8 cellular contexts compared by ENCODE assay signal in the genomic region with DNA sequence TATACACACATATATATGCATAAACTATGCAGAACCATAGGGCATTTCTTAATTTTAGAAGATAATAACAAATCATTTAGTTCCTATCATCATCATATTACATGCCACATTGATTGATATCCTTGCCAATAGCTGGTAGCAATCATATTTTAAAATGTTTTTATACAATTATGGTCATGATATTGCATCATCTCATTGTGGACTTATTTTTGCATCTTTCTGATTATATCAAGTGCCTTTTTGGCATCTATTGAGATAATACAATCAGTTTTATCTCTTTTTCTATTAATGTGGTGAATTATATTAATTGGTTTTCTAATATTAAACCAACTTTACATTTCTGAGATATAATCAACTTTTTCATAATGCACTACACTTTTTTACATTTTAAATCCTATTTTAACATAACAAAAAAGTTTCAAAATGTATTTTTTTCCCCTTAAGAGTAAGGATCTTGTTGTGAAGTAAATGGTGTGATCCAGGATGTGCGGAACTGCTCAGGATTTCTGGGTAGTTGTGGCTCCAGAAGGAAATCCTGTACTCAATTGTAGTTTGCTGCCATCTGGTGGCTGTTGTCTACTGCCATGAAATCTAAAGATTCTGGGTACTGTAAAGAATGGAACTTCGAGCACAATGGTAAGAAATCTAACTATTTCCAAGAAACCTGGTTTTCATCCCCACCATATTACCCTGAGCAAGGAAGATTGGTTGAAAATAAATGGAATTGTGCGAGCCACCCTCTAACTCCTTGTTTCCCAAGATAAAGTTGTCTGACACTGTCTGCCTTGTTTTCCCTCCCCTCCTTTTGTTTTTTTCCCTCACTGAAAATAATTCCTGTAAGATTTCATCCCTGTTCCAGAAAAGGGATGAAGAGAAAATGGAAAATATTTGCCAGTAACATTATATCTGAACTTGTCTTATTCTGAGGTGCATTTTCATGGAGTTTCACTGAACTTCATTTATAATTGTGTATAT. TPM values are rescaled to one million over a fixed set of nuclear protein-coding genes. Genes with fewer than 3 reads are reported as not detected.
A peak's percentile ranks its signal among the peaks of the same experiment; 100 is the strongest.
DNase-seq lines count a peak whose midpoint lies in the region; ATAC-seq and TF ChIP-seq lines count a peak whose summit lies in the region.

No MANE protein-coding gene starts in this region.

- intact Hi-C loops in IMR-90 (cut with micrococcal nuclease) (loop anchor here (1.0 kb wide), 1 partner anchor 150 kb away; no protein-coding TSS in a partner anchor), adrenal gland (cut with DNase I) (no loop called here)

- POLR2A ChIA-PET in IMR-90 (lab: Charles Lee; ENCODE audit: unreplicated experiment): no interaction called here

- DNase-seq in NCI-H1436 (lab: John Stamatoyannopoulos, UW): peak; percentile 36
- no peak for DNase-seq in NCI-H1436 treated with DMSO at 0.1 percent for 48 hours (lab: John Stamatoyannopoulos, UW)
- DNase-seq in IMR-90: peak; percentile 38
- peak; percentile 24 to 60 (median 40) for DNase-seq in adrenal gland
- peak; percentile 86 for DNase-seq in iPS DF 4.7 (ENCODE audit: extremely low read depth, low spot score)
- DNase-seq in stimulated activated CD4-positive, alpha-beta T cell treated with anti-CD3 and anti-CD28 coated beads, Interleukin-2, amount 100 ng/mL, for 48 hours: peak; percentile 33 to 52
- no peak for DNase-seq in NCI-H446 treated with DMSO at 0.1 percent for 48 hours (lab: John Stamatoyannopoulos, UW)

- no peak overlapping the region for H3K18ac ChIP-seq in IMR-90 (ENCODE audit: low read depth, low read length)

- no peak overlapping the region for H4K8ac ChIP-seq in IMR-90 (ENCODE audit: low read depth in 2 of 2, low read length in 2 of 2)

- H3K14ac ChIP-seq in IMR-90 (replicated peaks; ENCODE audit: low read depth, low read length): no peak overlapping the region

- H3K9me1 ChIP-seq in IMR-90 (ENCODE audit: insufficient read depth, low read length): no peaks in the 10 kb centered on the region

- H2AFZ ChIP-seq in IMR-90 (replicated peaks; ENCODE audit: low read length, poor library complexity): no peak overlapping the region
- no peak overlapping the region for H2AFZ ChIP-seq in OCI-LY1 (ENCODE audit: low read length)

- H3K4ac ChIP-seq in IMR-90 (ENCODE audit: low read depth, low read length): no peak overlapping the region

- dilution Hi-C loops in IMR-90 (cut with HindIII; ENCODE audit: low sequenced_read_pairs, unreplicated experiment): no loop called here

- H3K9me2 ChIP-seq in OCI-LY1 (ENCODE audit: low read depth, low read length): no peaks in the 10 kb centered on the region

- H3K56ac ChIP-seq in IMR-90 (ENCODE audit: extremely low read depth, insufficient read depth, low read length): no peak overlapping the region

- peaks cover 2% of the 10 kb centered on the region; the same call in 1 of the 2 replicates for H3F3A ChIP-seq in OCI-LY1 (ENCODE audit: insufficient read depth, low read length)

- ATAC-seq in IMR-90 (ENCODE audit: low read depth): 0 out of 2 replicates have a peak, but pooled peaks have one; percentile 24

- H3K79me2 ChIP-seq in OCI-LY1 (ENCODE audit: insufficient read depth, low read length): no peaks in the 10 kb centered on the region

- H3K9ac ChIP-seq in IMR-90 (ENCODE audit: low read depth, low read length) (no peak overlapping the region), OCI-LY1 (ENCODE audit: low read length) (no peak overlapping the region)

- H3K9me3 ChIP-seq in IMR-90 (ENCODE audit: control insufficient read depth, insufficient read depth, low read length) (no peaks in the 10 kb centered on the region), OCI-LY1 (ENCODE audit: low read length) (no peaks in the 10 kb centered on the region), adrenal gland (replicated peaks in 1 of 3) (no peaks in the 10 kb centered on the region)

- H2BK5ac ChIP-seq in IMR-90 (ENCODE audit: low read depth, low read length, poor library complexity, severe bottlenecking): no peak overlapping the region

- BruUV-seq in IMR-90 (replicated peaks; lab: Mats Ljungman, UMichigan): no TSS peak

- TF ChIP-seq CTCF in IMR-90 (conservative IDR thresholded peaks at IDR 0.05; ENCODE audit: low read depth, low read length) (peak; percentile 58), OCI-LY1 (IDR thresholded peaks at IDR 0.05; ENCODE audit: low read length) (peak; percentile 78), adrenal gland (IDR thresholded peaks at IDR 0.05) (peak; percentile 32 to 68 (median 49))

- H4K20me1 ChIP-seq in IMR-90 (ENCODE audit: insufficient read depth, low read length) (no peaks in the 10 kb centered on the region), OCI-LY1 (ENCODE audit: insufficient read depth, low read length) (no peaks in the 10 kb centered on the region)

- no peak overlapping the region for H3K27ac ChIP-seq in IMR-90 (ENCODE audit: insufficient read depth, low read length)
- no peak overlapping the region for H3K27ac ChIP-seq in OCI-LY1 (ENCODE audit: low read depth, low read length, poor library complexity, severe bottlenecking)
- H3K27ac ChIP-seq in adrenal gland: no peak overlapping the region

- no peak for TF ChIP-seq POLR2A in IMR-90 (IDR thresholded peaks at IDR 0.05; ENCODE audit: low read depth, low read length)
- TF ChIP-seq POLR2A in adrenal gland (IDR thresholded peaks at IDR 0.05): no peak

- CTCF ChIA-PET in IMR-90 (lab: Yijun Ruan, JAX): interaction anchor here (0.8 kb wide), 1 partner anchor 55 kb away, joined by 3 read pairs; no protein-coding TSS in a partner anchor

- no peak overlapping the region for H4K5ac ChIP-seq in IMR-90 (ENCODE audit: low read depth, low read length)

- H2AK9ac ChIP-seq in IMR-90 (replicated peaks; ENCODE audit: low read depth, low read length, poor library complexity): no peak overlapping the region

- H3K4me2 ChIP-seq in IMR-90 (ENCODE audit: low read depth, low read length) (no peak overlapping the region), OCI-LY1 (ENCODE audit: low read length) (no peak overlapping the region)

- H3K4me1 ChIP-seq in IMR-90 (ENCODE audit: control insufficient read depth, insufficient read depth, low read length): no peaks in the 10 kb centered on the region
- no peaks in the 10 kb centered on the region for H3K4me1 ChIP-seq in OCI-LY1 (ENCODE audit: insufficient read depth, low read length, severe bottlenecking)
- no peaks in the 10 kb centered on the region for H3K4me1 ChIP-seq in adrenal gland (replicated peaks in 1 of 2)

- H3K27me3 ChIP-seq in IMR-90 (ENCODE audit: control insufficient read depth, insufficient read depth, low read length): no peaks in the 10 kb centered on the region
- no peaks in the 10 kb centered on the region for H3K27me3 ChIP-seq in OCI-LY1 (ENCODE audit: insufficient read depth, low read length)
- H3K27me3 ChIP-seq in adrenal gland: no peaks in the 10 kb centered on the region

- H3K23ac ChIP-seq in IMR-90 (ENCODE audit: low read depth, low read length): no peak overlapping the region

- H3K4me3 ChIP-seq in IMR-90 (ENCODE audit: insufficient read depth, low read depth, low read length): no peak overlapping the region
- no peak overlapping the region for H3K4me3 ChIP-seq in OCI-LY1 (ENCODE audit: low read depth, low read length, poor library complexity, severe bottlenecking)
- H3K4me3 ChIP-seq in adrenal gland: no peak overlapping the region

- in situ Hi-C loops in IMR-90 (cut with MboI; ENCODE audit: low sequenced_read_pairs): no loop called here

- no peaks in the 10 kb centered on the region for H3K79me1 ChIP-seq in IMR-90 (ENCODE audit: low read depth in 1 of 2, low read length in 2 of 2)

- no peak overlapping the region for H2AK5ac ChIP-seq in IMR-90 (ENCODE audit: low read depth, low read length)

- peak; percentile 23; the same call in 1 of the 2 replicates for TF ChIP-seq RAD21 in IMR-90 (IDR thresholded peaks at IDR 0.05; ENCODE audit: low read length)

- H3K36me3 ChIP-seq in IMR-90 (ENCODE audit: control insufficient read depth, insufficient read depth, low read length): no peaks in the 10 kb centered on the region
- H3K36me3 ChIP-seq in OCI-LY1 (ENCODE audit: insufficient read depth, low read length): no peaks in the 10 kb centered on the region
- H3K36me3 ChIP-seq in adrenal gland (replicated peaks in 1 of 2): no peaks in the 10 kb centered on the region

- H2BK15ac ChIP-seq in IMR-90 (ENCODE audit: low read depth, low read length): no peak overlapping the region

- no peak overlapping the region for H4K91ac ChIP-seq in IMR-90 (ENCODE audit: insufficient read depth, low read depth, low read length)

- H2BK120ac ChIP-seq in IMR-90 (ENCODE audit: low read depth, low read length): no peak overlapping the region

- WGBS in IMR-90 (ENCODE audit: extremely low coverage in 2 of 2, insufficient read length in 1 of 2), 2 experiments: no CpG with 5 or more reads among the region's 3 CpGs
- 16 to 22% (median 17%) methylated on average over 3 of the region's 3 CpGs for WGBS in adrenal gland, 4 donors

- H2BK20ac ChIP-seq in IMR-90 (ENCODE audit: low read depth, low read length): no peak overlapping the region

TF ChIP-seq in IMR-90, 13 proteins besides CTCF, POLR2A, EP300 and RAD21 (continues in another document):
- TF ChIP-seq BHLHE40 (IDR thresholded peaks at IDR 0.05; ENCODE audit: low read depth, low read length) (no peak), CEBPB (IDR thresholded peaks at IDR 0.05; ENCODE audit: low read depth, low read length) (peak; percentile 8; the same call in 1 of the 2 replicates), NFE2L2 (IDR thresholded peaks at IDR 0.05; ENCODE audit: low read depth, low read length) (no peak), CHD1 (IDR thresholded peaks at IDR 0.05; ENCODE audit: low read depth, low read length) (no peak)
- TF ChIP-seq, protein P1, sequence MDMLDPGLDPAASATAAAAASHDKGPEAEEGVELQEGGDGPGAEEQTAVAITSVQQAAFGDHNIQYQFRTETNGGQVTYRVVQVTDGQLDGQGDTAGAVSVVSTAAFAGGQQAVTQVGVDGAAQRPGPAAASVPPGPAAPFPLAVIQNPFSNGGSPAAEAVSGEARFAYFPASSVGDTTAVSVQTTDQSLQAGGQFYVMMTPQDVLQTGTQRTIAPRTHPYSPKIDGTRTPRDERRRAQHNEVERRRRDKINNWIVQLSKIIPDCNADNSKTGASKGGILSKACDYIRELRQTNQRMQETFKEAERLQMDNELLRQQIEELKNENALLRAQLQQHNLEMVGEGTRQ (IDR thresholded peaks at IDR 0.05; ENCODE audit: low read depth, low read length): no peak

RNA-seq across cellular contexts. Expression of a gene that starts 17.0 kb away (rescaled TPM):
- total RNA-seq in IMR-90 (2012; rRNA removed) (not detected in 2 replicates), adrenal gland (not detected)
- polyA plus RNA-seq in IMR-90 (2012; rRNA removed) (not detected in 2 replicates), adrenal gland (not detected)
- not detected in 2 replicates for polyA plus RNA-seq in IMR-90 (2012; cell fraction: cytosol; rRNA removed)
- not detected in 2 replicates for polyA plus RNA-seq in IMR-90 (2012; cell fraction: nucleus; rRNA removed; ENCODE audit: low replicate concordance)

Comparison
In these comparisons a context has a peak if more than half of its experiments do, and no peak if none do; other contexts are left out.
1. DNase-seq: peak in NCI-H1436 (single experiment), IMR-90 (single experiment), adrenal gland (7 of 7), iPS DF 4.7 (single experiment) and stimulated activated CD4-positive, alpha-beta T cell treated with anti-CD3 and anti-CD28 coated beads, Interleukin-2, amount 100 ng/mL, for 48 hours (2 of 2); none in NCI-H1436 treated with DMSO at 0.1 percent for 48 hours (single experiment) and NCI-H446 treated with DMSO at 0.1 percent for 48 hours (single experiment).
2. Peak in every context shown above with its lines, with median percentiles within 50 percentile points of each other: CTCF ChIP-seq.